ENCODE assay signal across 34 cellular contexts in genomic region chr7:135154734-135155133, GRCh38. TPM values are rescaled to one million over a fixed set of nuclear protein-coding genes. Genes with fewer than 3 reads are reported as not detected.
"Had no signal": no experiment of that assay in that cellular context is flagged by ENCODE, and none has a peak within 500 bp of the region (broad histone marks: within the 10 kb centered on the region; RNA-seq: fewer than 3 reads in every experiment).

No MANE protein-coding gene starts in this region.

- H3K4me3 ChIP-seq: adrenal gland, body of pancreas, esophagus muscularis mucosa, gastroesophageal sphincter had no signal

- H3K4me3 Mint-ChIP-seq: activated B cell treated with CpG ODN at 0.5 μM for 24 hours; activated CD4-positive, alpha-beta memory T cell treated with anti-CD3 and anti-CD28 coated beads for 36 hours; activated CD4-positive, alpha-beta T cell treated with anti-CD3 and anti-CD28 coated beads for 36 hours; activated CD4-positive, alpha-beta T cell treated with anti-CD3 and anti-CD28 coated beads, Interleukin-2, amount 10 ng/mL, durations not matched to agents 24 days and 14 days; activated CD8-positive, alpha-beta memory T cell treated with anti-CD3 and anti-CD28 coated beads, Interleukin-2, amount 10 ng/mL, durations not matched to agents 7 days and 5 days; activated CD8-positive, alpha-beta T cell treated with anti-CD3 and anti-CD28 coated beads, Interleukin-2, amount 10 ng/mL, durations not matched to agents 7 days and 5 days; activated naive CD4-positive, alpha-beta T cell treated with anti-CD3 and anti-CD28 coated beads for 36 hours; activated T-helper 1 cell treated with anti-CD3 and anti-CD28 coated beads, Interleukin-12 subunit alpha, Interleukin-12 subunit beta, Interleukin-2, Interleukin-4 antibody, amounts not matched to agents 30 ng/mL and 10 ng/mL and 1 ng/mL, durations not matched to agents 14 hours and 24 hours and 36 hours; T-helper 17 cell; T-helper 2 cell treated with Interferon-gamma antibody and Interleukin-4, amounts not matched to agents 5 μg/mL and 100 μg/mL, for 36 hours had no signal

- H3K27ac Mint-ChIP-seq: activated B cell treated with CpG ODN at 0.5 μM for 24 hours; activated CD4-positive, alpha-beta memory T cell treated with anti-CD3 and anti-CD28 coated beads for 36 hours; activated CD4-positive, alpha-beta T cell treated with anti-CD3 and anti-CD28 coated beads for 36 hours; activated CD4-positive, alpha-beta T cell treated with anti-CD3 and anti-CD28 coated beads, Interleukin-2, amount 10 ng/mL, durations not matched to agents 24 days and 14 days; activated CD8-positive, alpha-beta memory T cell treated with anti-CD3 and anti-CD28 coated beads, Interleukin-2, amount 10 ng/mL, durations not matched to agents 7 days and 5 days; activated CD8-positive, alpha-beta T cell treated with anti-CD3 and anti-CD28 coated beads, Interleukin-2, amount 10 ng/mL, durations not matched to agents 7 days and 5 days; activated naive CD4-positive, alpha-beta T cell treated with anti-CD3 and anti-CD28 coated beads for 36 hours; activated naive CD4-positive, alpha-beta T cell treated with anti-CD3 and anti-CD28 coated beads, Interleukin-2, amount 50 U/mL, for 72 hours; activated T-helper 1 cell treated with anti-CD3 and anti-CD28 coated beads, Interleukin-12 subunit alpha, Interleukin-12 subunit beta, Interleukin-2, Interleukin-4 antibody, amounts not matched to agents 30 ng/mL and 10 ng/mL and 1 ng/mL, durations not matched to agents 14 hours and 24 hours and 36 hours; activated T-helper 2 cell treated with anti-CD3 and anti-CD28 coated beads, Interferon-gamma antibody, Interleukin-2, Interleukin-4, amounts not matched to agents 10 μg/mL and 5 μg/mL and 100 μg/mL, durations not matched to agents 14 hours and 24 hours and 36 hours; effector memory CD8-positive, alpha-beta T cell; T-helper 17 cell; T-helper 2 cell treated with Interferon-gamma antibody and Interleukin-4, amounts not matched to agents 5 μg/mL and 100 μg/mL, for 36 hours had no signal

- H3K9me3 ChIP-seq: body of pancreas had no signal

- DNase-seq: activated B cell treated with CpG ODN at 0.5 μM for 24 hours; activated CD4-positive, alpha-beta memory T cell treated with anti-CD3 and anti-CD28 coated beads for 36 hours; activated CD4-positive, alpha-beta T cell treated with anti-CD3 and anti-CD28 coated beads for 36 hours; activated CD4-positive, alpha-beta T cell treated with anti-CD3 and anti-CD28 coated beads, Interleukin-2, amount 10 ng/mL, durations not matched to agents 24 days and 14 days; activated CD8-positive, alpha-beta memory T cell treated with anti-CD3 and anti-CD28 coated beads, Interleukin-2, amount 10 ng/mL, durations not matched to agents 7 days and 5 days; activated CD8-positive, alpha-beta memory T cell treated with anti-CD3 and anti-CD28 coated beads, Interleukin-2, amount 50 U/mL, for 4 hours; activated CD8-positive, alpha-beta T cell treated with anti-CD3 and anti-CD28 coated beads, Interleukin-2, amount 10 ng/mL, durations not matched to agents 7 days and 5 days; activated effector memory CD4-positive, alpha-beta T cell treated with anti-CD3 and anti-CD28 coated beads, Interleukin-2, amount 50 U/mL, for 16 hours; activated naive CD4-positive, alpha-beta T cell treated with anti-CD3 and anti-CD28 coated beads for 36 hours; activated T-cell treated with anti-CD3 and anti-CD28 coated beads, Interleukin-2, amount 50 U/mL, for 1 hour; activated T-cell treated with anti-CD3 and anti-CD28 coated beads, Interleukin-2, amount 50 U/mL, for 48 hours; adrenal gland; amygdala; aorta; body of pancreas; caudate nucleus; cortex of kidney; dermis blood vessel endothelial cell; effector CD4-positive, alpha-beta T cell; effector memory CD8-positive, alpha-beta T cell; erythroblast; foreskin keratinocyte; T-helper 1 cell; T-helper 17 cell; T1000; WERI-Rb-1 had no signal

- H3K27me3 ChIP-seq: adrenal gland, body of pancreas, esophagus muscularis mucosa, foreskin keratinocyte, gastroesophageal sphincter had no signal

- H3K27ac ChIP-seq: adrenal gland, body of pancreas, esophagus muscularis mucosa, foreskin keratinocyte, gastroesophageal sphincter, WERI-Rb-1 had no signal

- H3K36me3 ChIP-seq: adrenal gland, gastroesophageal sphincter, WERI-Rb-1 had no signal

- ATAC-seq: activated CD4-positive, alpha-beta T cell treated with anti-CD3 and anti-CD28 coated beads for 36 hours; activated CD4-positive, CD25-positive, alpha-beta regulatory T cell treated with anti-CD3 and anti-CD28 coated beads, Interleukin-2, amount 50 U/mL, for 24 hours; activated CD8-positive, alpha-beta memory T cell treated with anti-CD3 and anti-CD28 coated beads, Interleukin-2, amount 10 ng/mL, durations not matched to agents 7 days and 5 days; activated CD8-positive, alpha-beta T cell treated with anti-CD3 and anti-CD28 coated beads, Interleukin-2, amount 10 ng/mL, durations not matched to agents 7 days and 5 days; activated naive CD4-positive, alpha-beta T cell treated with anti-CD3 and anti-CD28 coated beads, Interleukin-2, amount 50 U/mL, for 72 hours; body of pancreas; effector memory CD8-positive, alpha-beta T cell; foreskin keratinocyte; gastroesophageal sphincter; T-helper 17 cell had no signal

- H3K27me3 Mint-ChIP-seq: activated B cell treated with CpG ODN at 0.5 μM for 24 hours; activated CD4-positive, alpha-beta memory T cell treated with anti-CD3 and anti-CD28 coated beads for 36 hours; activated CD4-positive, alpha-beta T cell treated with anti-CD3 and anti-CD28 coated beads for 36 hours; activated CD4-positive, alpha-beta T cell treated with anti-CD3 and anti-CD28 coated beads, Interleukin-2, amount 10 ng/mL, durations not matched to agents 24 days and 14 days; activated CD8-positive, alpha-beta memory T cell treated with anti-CD3 and anti-CD28 coated beads, Interleukin-2, amount 10 ng/mL, durations not matched to agents 7 days and 5 days; effector memory CD8-positive, alpha-beta T cell; T-helper 17 cell had no signal

RNA-seq across cellular contexts. Expression of gene TMEM140, which starts 6.9 kb away (rescaled TPM):
- total RNA-seq: chondrocyte, foreskin keratinocyte had no signal
